ENCODE assay signal across 12 cellular contexts in genomic region chr1:2551544-2551943, GRCh38. TPM values are rescaled to one million over a fixed set of nuclear protein-coding genes. Genes with fewer than 3 reads are reported as not detected.
A peak's percentile ranks its signal among the peaks of the same experiment; 100 is the strongest.
DNase-seq lines count a peak whose midpoint lies in the region; ATAC-seq and TF ChIP-seq lines count a peak whose summit lies in the region.
"Not testable (repeated sequence)": the region's sequence is repeated elsewhere in the genome, so short reads cannot be mapped to it uniquely, and the experiment has no call there.
"Had no signal": no experiment of that assay in that cellular context is flagged by ENCODE, and none has a peak within 500 bp of the region (broad histone marks: within the 10 kb centered on the region; RNA-seq: fewer than 3 reads in every experiment).

No MANE protein-coding gene starts in this region.

- H3K4me1 Mint-ChIP-seq in T-cell (peaks cover 25 to 54% (median 38%) of the 10 kb centered on the region in 3 donors), naive B cell (peaks cover 35 to 61% (median 55%) of the 10 kb centered on the region in 3 donors)
- H3K4me1 Mint-ChIP-seq in activated CD8-positive, alpha-beta T cell treated with anti-CD3 and anti-CD28 coated beads for 36 hours (ENCODE audit: low read depth), result peaks cover 35% of the 10 kb centered on the region
- H3K4me1 Mint-ChIP-seq in stimulated activated memory B cell treated with anti-CD40 and anti-IgM and Interleukin-4, amounts not matched to agents 10 μg/mL and 1 μg/mL and 100 μg/mL, for 72 hours, result peaks cover 75% of the 10 kb centered on the region

- ATAC-seq in T-cell (replicated peaks in 1 of 4); activated CD8-positive, alpha-beta T cell treated with anti-CD3 and anti-CD28 coated beads for 36 hours; naive B cell (ENCODE audit: low read depth in 2 of 2); stimulated activated memory B cell treated with anti-CD40 and anti-IgM and Interleukin-4, amounts not matched to agents 10 μg/mL and 1 μg/mL and 100 μg/mL, for 72 hours: not testable (repeated sequence)

- H3K9ac ChIP-seq in BLaER1, result not testable (repeated sequence)

- CTCF ChIA-PET in T-cell (lab: Charles Lee); activated CD8-positive, alpha-beta T cell treated with anti-CD3 and anti-CD28 coated beads for 36 hours (lab: Charles Lee): not testable (repeated sequence)

- not testable (repeated sequence) for H3K9me3 ChIP-seq in BLaER1, right atrium auricular region, neutrophil

- peak overlapping the region; percentile 78 to 82 for H3K27ac Mint-ChIP-seq in T-cell
- H3K27ac Mint-ChIP-seq in activated CD8-positive, alpha-beta T cell treated with anti-CD3 and anti-CD28 coated beads for 36 hours, result peak overlapping the region; percentile 15
- peak overlapping the region; percentile 28 to 97 (median 84) for H3K27ac Mint-ChIP-seq in naive B cell
- peak overlapping the region; percentile 96 for H3K27ac Mint-ChIP-seq in stimulated activated memory B cell treated with anti-CD40 and anti-IgM and Interleukin-4, amounts not matched to agents 10 μg/mL and 1 μg/mL and 100 μg/mL, for 72 hours

- H3K4me2 ChIP-seq in BLaER1, result peak overlapping the region; percentile 88

- peak overlapping the region; percentile 30; the same call in 1 of the 2 replicates for H3K27ac ChIP-seq in BLaER1
- H3K27ac ChIP-seq in cingulate gyrus (ENCODE audit: low read depth, low read length), result peak overlapping the region; percentile 29
- peak overlapping the region; percentile 48 to 51 for H3K27ac ChIP-seq in right atrium auricular region
- H3K27ac ChIP-seq in neutrophil, result peak overlapping the region; percentile 18

- not testable (repeated sequence) for H3K4me3 Mint-ChIP-seq in T-cell; activated CD8-positive, alpha-beta T cell treated with anti-CD3 and anti-CD28 coated beads for 36 hours; stimulated activated memory B cell treated with anti-CD40 and anti-IgM and Interleukin-4, amounts not matched to agents 10 μg/mL and 1 μg/mL and 100 μg/mL, for 72 hours
- H3K4me3 Mint-ChIP-seq in naive B cell, result peak overlapping the region in 5 of 8 donors; percentile 12 to 54 (median 36)

- not testable (repeated sequence) for H3K4me3 ChIP-seq in BLaER1; neutrophil (ENCODE audit: low read depth in 1 of 2, low read length in 1 of 2)
- H3K4me3 ChIP-seq in right atrium auricular region, result peak overlapping the region; percentile 30 to 35

- H3K36me3 Mint-ChIP-seq in T-cell; activated CD8-positive, alpha-beta T cell treated with anti-CD3 and anti-CD28 coated beads for 36 hours (ENCODE audit: low read depth); naive B cell; stimulated activated memory B cell treated with anti-CD40 and anti-IgM and Interleukin-4, amounts not matched to agents 10 μg/mL and 1 μg/mL and 100 μg/mL, for 72 hours: not testable (repeated sequence)

- not testable (repeated sequence) for H3K36me3 ChIP-seq in BLaER1, right atrium auricular region, neutrophil

- DNase-seq in T-cell; activated CD8-positive, alpha-beta T cell treated with anti-CD3 and anti-CD28 coated beads for 36 hours; right atrium auricular region (ENCODE audit: low spot score); naive B cell: not testable (repeated sequence)

- POLR2A ChIA-PET in T-cell (lab: Charles Lee), result not testable (repeated sequence)
- POLR2A ChIA-PET in activated CD8-positive, alpha-beta T cell treated with anti-CD3 and anti-CD28 coated beads for 36 hours (lab: Charles Lee), result interaction anchor here (0.8 kb wide), 1 partner anchor 33 kb away, joined by 6 read pairs; no protein-coding TSS in a partner anchor

- H3K27me3 ChIP-seq in BLaER1, right atrium auricular region, neutrophil: not testable (repeated sequence)

- intact Hi-C loops in activated CD8-positive, alpha-beta T cell treated with anti-CD3 and anti-CD28 coated beads for 36 hours (cut with micrococcal nuclease), result loop anchor here (10.0 kb wide), 1 partner anchor 93 kb away; no protein-coding TSS in a partner anchor

- H3K27me3 Mint-ChIP-seq in T-cell; activated CD8-positive, alpha-beta T cell treated with anti-CD3 and anti-CD28 coated beads for 36 hours; naive B cell; stimulated activated memory B cell treated with anti-CD40 and anti-IgM and Interleukin-4, amounts not matched to agents 10 μg/mL and 1 μg/mL and 100 μg/mL, for 72 hours: not testable (repeated sequence)

- H3K9me3 Mint-ChIP-seq in T-cell; activated CD8-positive, alpha-beta T cell treated with anti-CD3 and anti-CD28 coated beads for 36 hours; naive B cell; stimulated activated memory B cell treated with anti-CD40 and anti-IgM and Interleukin-4, amounts not matched to agents 10 μg/mL and 1 μg/mL and 100 μg/mL, for 72 hours: not testable (repeated sequence)

- TF ChIP-seq CTCF in activated CD8-positive, alpha-beta T cell treated with anti-CD3 and anti-CD28 coated beads for 36 hours (IDR thresholded peaks at IDR 0.05); neutrophil (IDR thresholded peaks at IDR 0.05): not testable (repeated sequence)
- TF ChIP-seq CTCF in right atrium auricular region (IDR thresholded peaks at IDR 0.05), result peak in 1 of 2 donors; percentile 35

- H4K20me1 ChIP-seq in BLaER1, result not testable (repeated sequence)

- H3K4me1 ChIP-seq in BLaER1 (peaks cover 90% of the 10 kb centered on the region), right atrium auricular region (peaks cover 0 to 46% of the 10 kb centered on the region in 2 donors), neutrophil (ENCODE audit: control insufficient read depth in 1 of 2, insufficient read depth in 1 of 2, low read depth in 1 of 2, low read length in 1 of 2) (peaks cover 56 to 58% of the 10 kb centered on the region in 2 experiments)

RNA-seq across cellular contexts. Expression of gene TNFRSF14, which starts 4.6 kb away (rescaled TPM):
- total RNA-seq in T-cell (100 to 1,000 TPM; 163 to 214 (median 211) TPM), right atrium auricular region (10 to 100 TPM in 1 of 2 donors, 1 to 10 TPM in 1; 9.2 to 14.5 TPM)
- total RNA-seq in activated CD8-positive, alpha-beta T cell treated with anti-CD3 and anti-CD28 coated beads for 36 hours, result 100 to 1,000 TPM; 134 to 140 TPM
- polyA plus RNA-seq in naive B cell (ENCODE audit: low read depth in 6 of 6), result 10 to 100 TPM; 40.7 to 75.6 (median 50.4) TPM

RNA-seq across cellular contexts. Expression of gene HES5, which starts 21.5 kb away (rescaled TPM):
- not detected for total RNA-seq in T-cell
- total RNA-seq in activated CD8-positive, alpha-beta T cell treated with anti-CD3 and anti-CD28 coated beads for 36 hours, result not detected
- total RNA-seq in right atrium auricular region, result not detected
- polyA plus RNA-seq in naive B cell (ENCODE audit: low read depth in 6 of 6), result not detected
- total RNA-seq: Caco-2, NCI-H460 had no signal
- polyA plus RNA-seq: CD14-positive monocyte, H1 had no signal

RNA-seq across cellular contexts. Expression of gene PANK4, which starts 25.1 kb away (rescaled TPM):
- total RNA-seq in T-cell, result 100 to 1,000 TPM in 3 of 5 donors, 10 to 100 TPM in 2; 51.0 to 128 (median 119) TPM
- total RNA-seq in activated CD8-positive, alpha-beta T cell treated with anti-CD3 and anti-CD28 coated beads for 36 hours, result 10 to 100 TPM; 39.0 to 40.6 TPM
- 10 to 100 TPM; 27.0 to 41.5 TPM for total RNA-seq in right atrium auricular region
- 10 to 100 TPM in 3 of 6 donors, 1 to 10 TPM in 3; 8.6 to 22.2 (median 9.9) TPM for polyA plus RNA-seq in naive B cell (ENCODE audit: low read depth in 6 of 6)

RNA-seq across cellular contexts. Expression of gene PRXL2B, which starts 35.0 kb away (rescaled TPM):
- total RNA-seq in T-cell (10 to 100 TPM; 17.3 to 37.6 (median 35.3) TPM), right atrium auricular region (1 to 10 TPM; 6.4 to 6.8 TPM)
- total RNA-seq in activated CD8-positive, alpha-beta T cell treated with anti-CD3 and anti-CD28 coated beads for 36 hours, result 10 to 100 TPM; 39.1 to 43.6 TPM
- polyA plus RNA-seq in naive B cell (ENCODE audit: low read depth in 6 of 6), result 10 to 100 TPM; 11.6 to 18.6 (median 13.7) TPM

Comparison
In these comparisons a context has a peak if more than half of its experiments do, and no peak if none do; other contexts are left out.
1. H3K27ac Mint-ChIP-seq: peak in every context shown above with its lines; median percentile 96 in stimulated activated memory B cell treated with anti-CD40 and anti-IgM and Interleukin-4, amounts not matched to agents 10 μg/mL and 1 μg/mL and 100 μg/mL, for 72 hours; 84 in naive B cell; 80 in T-cell; 15 in activated CD8-positive, alpha-beta T cell treated with anti-CD3 and anti-CD28 coated beads for 36 hours.
2. RNA of gene TNFRSF14, which starts 4.6 kb away (total RNA-seq): 163 to 214 TPM in T-cell and 134 to 140 TPM in activated CD8-positive, alpha-beta T cell treated with anti-CD3 and anti-CD28 coated beads for 36 hours; 9.2 to 14.5 TPM in right atrium auricular region; every median in the first group is over 4 times any median in the second.
3. Peak in every context shown above with its lines, with median percentiles within 50 percentile points of each other: H3K27ac ChIP-seq.